1 cellular context compared by ENCODE assay signal in genomic region chr10:13719411-13719810, GRCh38.
TF ChIP-seq lines count a peak whose summit lies in the region.

No MANE protein-coding gene starts in this region.

TF ChIP-seq in HepG2, 621 proteins besides CTCF, POLR2A, EP300 and RAD21 (continued from another document):
- TF ChIP-seq RERE (CRISPR knock-in tag; IDR thresholded peaks at IDR 0.05; ENCODE audit: low read depth) (no peak), MIER3 (CRISPR knock-in tag; IDR thresholded peaks at IDR 0.05; ENCODE audit: borderline replicate concordance) (no peak), ZNF343 (CRISPR knock-in tag; IDR thresholded peaks at IDR 0.05) (no peak), SRY (CRISPR knock-in tag; IDR thresholded peaks at IDR 0.05) (no peak), SNAPC2 (CRISPR knock-in tag; IDR thresholded peaks at IDR 0.05) (no peak), ZNF713 (CRISPR knock-in tag; IDR thresholded peaks at IDR 0.05) (no peak), SUZ12 (IDR thresholded peaks at IDR 0.05; ENCODE audit: low read depth, low read length) (no peak), MAX (IDR thresholded peaks at IDR 0.05) (no peak), ZFX (CRISPR knock-in tag; IDR thresholded peaks at IDR 0.05; ENCODE audit: low read depth) (no peak), SP4 (CRISPR knock-in tag; IDR thresholded peaks at IDR 0.05) (no peak), XRCC5 (optimal IDR thresholded peaks at IDR 0.05; ENCODE audit: low read length) (no peak), ZNF276 (CRISPR knock-in tag; IDR thresholded peaks at IDR 0.05; ENCODE audit: low read depth) (no peak)
